ENCODE assay signal across 1 cellular context in the genomic region with DNA sequence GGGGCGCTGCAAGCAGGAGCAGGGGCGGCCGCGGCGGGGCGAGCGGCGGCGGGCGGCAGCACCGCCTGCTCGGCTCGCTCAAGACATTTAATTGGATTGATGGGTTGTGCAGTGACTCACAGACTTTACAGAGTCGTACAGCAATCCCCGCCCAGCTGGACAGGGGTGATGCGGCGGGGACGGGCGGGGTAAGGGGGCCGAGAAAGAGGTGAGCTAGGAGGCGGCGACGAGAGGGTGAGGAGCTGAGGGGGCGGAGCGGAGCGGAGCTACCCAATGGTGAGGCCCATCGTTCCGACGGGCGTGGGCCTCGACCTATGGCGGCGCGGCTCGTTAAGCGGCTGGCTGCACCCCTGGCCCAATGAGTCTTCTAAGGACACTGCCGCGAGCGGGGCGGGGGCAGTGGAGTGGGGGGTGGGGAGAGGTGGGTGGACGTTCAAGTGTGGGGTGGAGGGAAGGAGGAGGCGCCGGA.
TF ChIP-seq lines count a peak whose summit lies in the region.

No MANE protein-coding gene starts in this region.

TF ChIP-seq in K562, 482 proteins besides CTCF, POLR2A, EP300 and RAD21 (continued from another document):
- TF ChIP-seq FIP1L1 (IDR thresholded peaks at IDR 0.05; ENCODE audit: low read depth, low read length, poor library complexity, severe bottlenecking): no peak
- peak; percentile 42 for TF ChIP-seq HMGN3 (IDR thresholded peaks at IDR 0.05; ENCODE audit: borderline replicate concordance, extremely low read depth, insufficient read length, low read depth, low read length)
- TF ChIP-seq BCL6 (CRISPR knock-in tag; IDR thresholded peaks at IDR 0.05): no peak
- TF ChIP-seq, protein P1, sequence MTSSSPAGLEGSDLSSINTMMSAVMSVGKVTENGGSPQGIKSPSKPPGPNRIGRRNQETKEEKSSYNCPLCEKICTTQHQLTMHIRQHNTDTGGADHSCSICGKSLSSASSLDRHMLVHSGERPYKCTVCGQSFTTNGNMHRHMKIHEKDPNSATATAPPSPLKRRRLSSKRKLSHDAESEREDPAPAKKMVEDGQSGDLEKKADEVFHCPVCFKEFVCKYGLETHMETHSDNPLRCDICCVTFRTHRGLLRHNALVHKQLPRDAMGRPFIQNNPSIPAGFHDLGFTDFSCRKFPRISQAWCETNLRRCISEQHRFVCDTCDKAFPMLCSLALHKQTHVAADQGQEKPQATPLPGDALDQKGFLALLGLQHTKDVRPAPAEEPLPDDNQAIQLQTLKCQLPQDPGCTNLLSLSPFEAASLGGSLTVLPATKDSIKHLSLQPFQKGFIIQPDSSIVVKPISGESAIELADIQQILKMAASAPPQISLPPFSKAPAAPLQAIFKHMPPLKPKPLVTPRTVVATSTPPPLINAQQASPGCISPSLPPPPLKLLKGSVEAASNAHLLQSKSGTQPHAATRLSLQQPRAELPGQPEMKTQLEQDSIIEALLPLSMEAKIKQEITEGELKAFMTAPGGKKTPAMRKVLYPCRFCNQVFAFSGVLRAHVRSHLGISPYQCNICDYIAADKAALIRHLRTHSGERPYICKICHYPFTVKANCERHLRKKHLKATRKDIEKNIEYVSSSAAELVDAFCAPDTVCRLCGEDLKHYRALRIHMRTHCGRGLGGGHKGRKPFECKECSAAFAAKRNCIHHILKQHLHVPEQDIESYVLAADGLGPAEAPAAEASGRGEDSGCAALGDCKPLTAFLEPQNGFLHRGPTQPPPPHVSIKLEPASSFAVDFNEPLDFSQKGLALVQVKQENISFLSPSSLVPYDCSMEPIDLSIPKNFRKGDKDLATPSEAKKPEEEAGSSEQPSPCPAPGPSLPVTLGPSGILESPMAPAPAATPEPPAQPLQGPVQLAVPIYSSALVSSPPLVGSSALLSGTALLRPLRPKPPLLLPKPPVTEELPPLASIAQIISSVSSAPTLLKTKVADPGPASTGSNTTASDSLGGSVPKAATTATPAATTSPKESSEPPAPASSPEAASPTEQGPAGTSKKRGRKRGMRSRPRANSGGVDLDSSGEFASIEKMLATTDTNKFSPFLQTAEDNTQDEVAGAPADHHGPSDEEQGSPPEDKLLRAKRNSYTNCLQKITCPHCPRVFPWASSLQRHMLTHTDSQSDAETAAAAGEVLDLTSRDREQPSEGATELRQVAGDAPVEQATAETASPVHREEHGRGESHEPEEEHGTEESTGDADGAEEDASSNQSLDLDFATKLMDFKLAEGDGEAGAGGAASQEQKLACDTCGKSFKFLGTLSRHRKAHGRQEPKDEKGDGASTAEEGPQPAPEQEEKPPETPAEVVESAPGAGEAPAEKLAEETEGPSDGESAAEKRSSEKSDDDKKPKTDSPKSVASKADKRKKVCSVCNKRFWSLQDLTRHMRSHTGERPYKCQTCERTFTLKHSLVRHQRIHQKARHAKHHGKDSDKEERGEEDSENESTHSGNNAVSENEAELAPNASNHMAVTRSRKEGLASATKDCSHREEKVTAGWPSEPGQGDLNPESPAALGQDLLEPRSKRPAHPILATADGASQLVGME (CRISPR knock-in tag; IDR thresholded peaks at IDR 0.05): no peak
- TF ChIP-seq ZNF324 (CRISPR knock-in tag; IDR thresholded peaks at IDR 0.05): no peak
- TF ChIP-seq GTF2E2 (tag; IDR thresholded peaks at IDR 0.05): no peak
- TF ChIP-seq MCM2 (IDR thresholded peaks at IDR 0.05; ENCODE audit: low read depth): no peak
- no peak for TF ChIP-seq ZNF384 (IDR thresholded peaks at IDR 0.05; ENCODE audit: low read depth, low read length)
- TF ChIP-seq SETDB1 (IDR thresholded peaks at IDR 0.05; ENCODE audit: low read length): no peak
- TF ChIP-seq SREBF1 (IDR thresholded peaks at IDR 0.05; ENCODE audit: borderline replicate concordance, low read depth, low read length): no peak
- TF ChIP-seq, protein P2, sequence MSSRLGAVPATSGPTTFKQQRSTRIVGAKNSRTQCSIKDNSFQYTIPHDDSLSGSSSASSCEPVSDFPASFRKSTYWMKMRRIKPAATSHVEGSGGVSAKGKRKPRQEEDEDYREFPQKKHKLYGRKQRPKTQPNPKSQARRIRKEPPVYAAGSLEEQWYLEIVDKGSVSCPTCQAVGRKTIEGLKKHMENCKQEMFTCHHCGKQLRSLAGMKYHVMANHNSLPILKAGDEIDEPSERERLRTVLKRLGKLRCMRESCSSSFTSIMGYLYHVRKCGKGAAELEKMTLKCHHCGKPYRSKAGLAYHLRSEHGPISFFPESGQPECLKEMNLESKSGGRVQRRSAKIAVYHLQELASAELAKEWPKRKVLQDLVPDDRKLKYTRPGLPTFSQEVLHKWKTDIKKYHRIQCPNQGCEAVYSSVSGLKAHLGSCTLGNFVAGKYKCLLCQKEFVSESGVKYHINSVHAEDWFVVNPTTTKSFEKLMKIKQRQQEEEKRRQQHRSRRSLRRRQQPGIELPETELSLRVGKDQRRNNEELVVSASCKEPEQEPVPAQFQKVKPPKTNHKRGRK (tag; IDR thresholded peaks at IDR 0.05): no peak
- TF ChIP-seq ESRRB (CRISPR knock-in tag; IDR thresholded peaks at IDR 0.05; ENCODE audit: borderline replicate concordance): no peak
- TF ChIP-seq NEUROD1 (IDR thresholded peaks at IDR 0.05; ENCODE audit: borderline replicate concordance, low read depth, low read length, partially characterized antibody): peak; percentile 76
- no peak for TF ChIP-seq ZNF184 (CRISPR knock-in tag; IDR thresholded peaks at IDR 0.05)
- TF ChIP-seq RCOR1 (IDR thresholded peaks at IDR 0.05; ENCODE audit: borderline replicate concordance in 1 of 2, low read depth in 2 of 2, low read length in 2 of 2): peak in 1 of 2 experiments; percentile 70; a peak in 2 of 4 replicates
